Comparison of ENCODE assay signal across 8 cellular contexts in the genomic region with DNA sequence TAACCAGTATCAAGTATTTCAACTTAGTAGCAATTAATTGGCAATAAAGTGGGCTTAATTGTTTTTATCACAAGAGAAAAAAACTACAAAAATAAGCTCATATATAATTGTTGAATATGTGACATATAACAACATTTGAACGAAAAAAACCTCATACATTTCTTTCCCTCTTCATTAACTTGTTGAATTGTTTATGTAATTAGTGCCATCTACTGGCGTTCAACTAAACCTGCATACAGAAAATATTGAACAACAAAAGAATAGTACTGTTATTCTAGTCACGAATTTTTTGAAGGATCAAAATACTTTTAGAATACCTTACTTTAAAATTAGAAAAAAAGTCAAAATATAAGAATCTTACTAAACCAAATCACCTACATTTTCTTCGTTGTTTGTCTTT.
DNase-seq lines count a peak whose midpoint lies in the region; ATAC-seq and TF ChIP-seq lines count a peak whose summit lies in the region.

No MANE protein-coding gene starts in this region.

- H3K4me1 ChIP-seq in liver (ENCODE audit: control insufficient read depth in 4 of 4, insufficient read depth in 4 of 4, low read length in 3 of 4) = peaks cover 0 to 6% (median 0%) of the 10 kb centered on the region in 4 donors

- TF ChIP-seq RAD21 in liver (IDR thresholded peaks at IDR 0.05) = peak; percentile 77 to 84

- ATAC-seq in HG03196 (IDR thresholded peaks at IDR 0.05; ENCODE audit: unreplicated experiment) = no peak

- WGBS in liver = 2% methylated on average over 4 of the region's 4 CpGs

- no peak overlapping the region for H3K27ac ChIP-seq in liver (ENCODE audit: low read depth in 1 of 2, low read length in 2 of 2)

- H3K9me3 ChIP-seq in liver (ENCODE audit: control insufficient read depth in 4 of 4, low read length in 3 of 4) = no peaks in the 10 kb centered on the region

- no peak overlapping the region for H3K9ac ChIP-seq in liver (ENCODE audit: low read depth in 1 of 2, low read length in 2 of 2)

- no peaks in the 10 kb centered on the region for H3K27me3 ChIP-seq in liver (ENCODE audit: control insufficient read depth in 4 of 4, insufficient read depth in 4 of 4, low read length in 3 of 4)

- DNase-seq in GM12865 (ENCODE audit: low read depth) (peak; percentile 2), MV-4-11 (lab: John Stamatoyannopoulos, UW) (peak; percentile 8), astrocyte of the hippocampus (ENCODE audit: low read depth, low spot score) (peak; percentile 21), NCI-H2227 treated with DMSO at 0.1 percent for 48 hours (lab: John Stamatoyannopoulos, UW) (no peak), amniotic stem cell (lab: John Stamatoyannopoulos, UW) (no peak)
- DNase-seq in activated CD8-positive, alpha-beta memory T cell treated with anti-CD3 and anti-CD28 coated beads, Interleukin-2, amount 50 U/mL, for 4 hours = no peak

- H3K4me3 ChIP-seq in GM12865 (ENCODE audit: low read depth, low read length) (no peak overlapping the region), liver (ENCODE audit: low read depth in 1 of 3, low read length in 3 of 3) (no peak overlapping the region)

- no peaks in the 10 kb centered on the region for H3K36me3 ChIP-seq in liver (ENCODE audit: control insufficient read depth in 4 of 4, insufficient read depth in 3 of 4, low read depth in 1 of 4, low read length in 3 of 4)

- TF ChIP-seq CTCF in GM12865 (IDR thresholded peaks at IDR 0.05; ENCODE audit: insufficient read depth, low read depth, low read length, missing control alignments) = no peak
- TF ChIP-seq CTCF in liver (IDR thresholded peaks at IDR 0.05; ENCODE audit: low read depth, low read length, missing input control) = peak; percentile 44

TF ChIP-seq in liver, 16 proteins besides CTCF, POLR2A, EP300 and RAD21:
- TF ChIP-seq NR2F2 (IDR thresholded peaks at IDR 0.05) (no peak), YY1 (IDR thresholded peaks at IDR 0.05) (no peak)
- TF ChIP-seq, protein P1, sequence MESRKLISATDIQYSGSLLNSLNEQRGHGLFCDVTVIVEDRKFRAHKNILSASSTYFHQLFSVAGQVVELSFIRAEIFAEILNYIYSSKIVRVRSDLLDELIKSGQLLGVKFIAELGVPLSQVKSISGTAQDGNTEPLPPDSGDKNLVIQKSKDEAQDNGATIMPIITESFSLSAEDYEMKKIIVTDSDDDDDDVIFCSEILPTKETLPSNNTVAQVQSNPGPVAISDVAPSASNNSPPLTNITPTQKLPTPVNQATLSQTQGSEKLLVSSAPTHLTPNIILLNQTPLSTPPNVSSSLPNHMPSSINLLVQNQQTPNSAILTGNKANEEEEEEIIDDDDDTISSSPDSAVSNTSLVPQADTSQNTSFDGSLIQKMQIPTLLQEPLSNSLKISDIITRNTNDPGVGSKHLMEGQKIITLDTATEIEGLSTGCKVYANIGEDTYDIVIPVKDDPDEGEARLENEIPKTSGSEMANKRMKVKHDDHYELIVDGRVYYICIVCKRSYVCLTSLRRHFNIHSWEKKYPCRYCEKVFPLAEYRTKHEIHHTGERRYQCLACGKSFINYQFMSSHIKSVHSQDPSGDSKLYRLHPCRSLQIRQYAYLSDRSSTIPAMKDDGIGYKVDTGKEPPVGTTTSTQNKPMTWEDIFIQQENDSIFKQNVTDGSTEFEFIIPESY (IDR thresholded peaks at IDR 0.05) = no peak
- TF ChIP-seq, protein P2, sequence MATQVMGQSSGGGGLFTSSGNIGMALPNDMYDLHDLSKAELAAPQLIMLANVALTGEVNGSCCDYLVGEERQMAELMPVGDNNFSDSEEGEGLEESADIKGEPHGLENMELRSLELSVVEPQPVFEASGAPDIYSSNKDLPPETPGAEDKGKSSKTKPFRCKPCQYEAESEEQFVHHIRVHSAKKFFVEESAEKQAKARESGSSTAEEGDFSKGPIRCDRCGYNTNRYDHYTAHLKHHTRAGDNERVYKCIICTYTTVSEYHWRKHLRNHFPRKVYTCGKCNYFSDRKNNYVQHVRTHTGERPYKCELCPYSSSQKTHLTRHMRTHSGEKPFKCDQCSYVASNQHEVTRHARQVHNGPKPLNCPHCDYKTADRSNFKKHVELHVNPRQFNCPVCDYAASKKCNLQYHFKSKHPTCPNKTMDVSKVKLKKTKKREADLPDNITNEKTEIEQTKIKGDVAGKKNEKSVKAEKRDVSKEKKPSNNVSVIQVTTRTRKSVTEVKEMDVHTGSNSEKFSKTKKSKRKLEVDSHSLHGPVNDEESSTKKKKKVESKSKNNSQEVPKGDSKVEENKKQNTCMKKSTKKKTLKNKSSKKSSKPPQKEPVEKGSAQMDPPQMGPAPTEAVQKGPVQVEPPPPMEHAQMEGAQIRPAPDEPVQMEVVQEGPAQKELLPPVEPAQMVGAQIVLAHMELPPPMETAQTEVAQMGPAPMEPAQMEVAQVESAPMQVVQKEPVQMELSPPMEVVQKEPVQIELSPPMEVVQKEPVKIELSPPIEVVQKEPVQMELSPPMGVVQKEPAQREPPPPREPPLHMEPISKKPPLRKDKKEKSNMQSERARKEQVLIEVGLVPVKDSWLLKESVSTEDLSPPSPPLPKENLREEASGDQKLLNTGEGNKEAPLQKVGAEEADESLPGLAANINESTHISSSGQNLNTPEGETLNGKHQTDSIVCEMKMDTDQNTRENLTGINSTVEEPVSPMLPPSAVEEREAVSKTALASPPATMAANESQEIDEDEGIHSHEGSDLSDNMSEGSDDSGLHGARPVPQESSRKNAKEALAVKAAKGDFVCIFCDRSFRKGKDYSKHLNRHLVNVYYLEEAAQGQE (IDR thresholded peaks at IDR 0.05) = no peak
- TF ChIP-seq, protein P3, sequence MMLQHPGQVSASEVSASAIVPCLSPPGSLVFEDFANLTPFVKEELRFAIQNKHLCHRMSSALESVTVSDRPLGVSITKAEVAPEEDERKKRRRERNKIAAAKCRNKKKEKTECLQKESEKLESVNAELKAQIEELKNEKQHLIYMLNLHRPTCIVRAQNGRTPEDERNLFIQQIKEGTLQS (IDR thresholded peaks at IDR 0.05) = no peak

Comparison
In these comparisons a context has a peak if more than half of its experiments do, and no peak if none do; other contexts are left out.
1. DNase-seq: peak in GM12865 (single experiment), MV-4-11 (single experiment) and astrocyte of the hippocampus (single experiment); none in activated CD8-positive, alpha-beta memory T cell treated with anti-CD3 and anti-CD28 coated beads, Interleukin-2, amount 50 U/mL, for 4 hours (single experiment), NCI-H2227 treated with DMSO at 0.1 percent for 48 hours (single experiment) and amniotic stem cell (single experiment).